In genomic region chr9:131577005-131578000, GRCh38 we compare ENCODE assay signal across 2 cellular contexts.
TF ChIP-seq lines count a peak whose summit lies in the region.

No MANE protein-coding gene starts in this region.

TF ChIP-seq in IMR-90, 13 proteins besides CTCF, POLR2A, EP300 and RAD21:
- no peak for TF ChIP-seq MAZ (IDR thresholded peaks at IDR 0.05; ENCODE audit: borderline replicate concordance, low read depth, low read length)

TF ChIP-seq in K562, 482 proteins besides CTCF, POLR2A, EP300 and RAD21:
- peak; percentile 49 for TF ChIP-seq RBM22 (IDR thresholded peaks at IDR 0.05; ENCODE audit: low read depth, low read length, poor library complexity, severe bottlenecking)
- no peak for TF ChIP-seq PRMT5 (CRISPR knock-in tag; IDR thresholded peaks at IDR 0.05)
